ENCODE assay signal across 20 cellular contexts in the genomic region with DNA sequence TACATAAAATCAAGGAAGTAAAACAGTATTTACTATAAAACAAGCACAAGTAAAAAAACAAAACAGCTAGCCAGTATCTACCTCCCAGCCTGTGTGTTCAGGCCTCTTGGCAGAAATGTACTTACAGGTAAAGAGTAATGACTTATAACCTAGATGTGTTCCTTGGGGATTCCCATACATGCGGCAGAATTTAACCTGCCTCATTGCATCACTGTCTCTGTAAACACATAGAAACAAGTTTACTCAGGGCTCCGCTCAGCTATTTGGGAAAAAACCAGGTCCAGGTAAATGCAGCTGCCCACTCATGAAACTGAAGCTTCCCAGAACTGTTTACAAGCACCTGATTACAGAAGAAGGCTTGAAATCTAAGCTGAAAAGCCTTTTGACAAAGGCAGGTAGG. TPM values are rescaled to one million over a fixed set of nuclear protein-coding genes. Genes with fewer than 3 reads are reported as not detected.
DNase-seq lines count a peak whose midpoint lies in the region; ATAC-seq and TF ChIP-seq lines count a peak whose summit lies in the region.
"Had no signal": no experiment of that assay in that cellular context is flagged by ENCODE, and none has a peak within 500 bp of the region (broad histone marks: within the 10 kb centered on the region; RNA-seq: fewer than 3 reads in every experiment).

No MANE protein-coding gene starts in this region.

- H4K20me1 ChIP-seq in hepatocyte (ENCODE audit: insufficient read depth, poor library complexity, severe bottlenecking): no peaks in the 10 kb centered on the region

- H3K9me2 ChIP-seq in hepatocyte (replicated peaks; ENCODE audit: insufficient read depth): no peaks in the 10 kb centered on the region

- H3K9me3 ChIP-seq in hepatocyte (ENCODE audit: low read depth) (no peaks in the 10 kb centered on the region), prostate gland (no peaks in the 10 kb centered on the region)

- no peak for TF ChIP-seq POLR2A in prostate gland (IDR thresholded peaks at IDR 0.05)

- H3K4me1 ChIP-seq in hepatocyte (ENCODE audit: insufficient read depth): no peaks in the 10 kb centered on the region
- H3K4me1 ChIP-seq in prostate gland (replicated peaks): no peaks in the 10 kb centered on the region

- H2AFZ ChIP-seq in hepatocyte: peak overlapping the region; percentile 0

- intact Hi-C loops in prostate gland (cut with DNase I) (no loop called here), Right ventricle myocardium inferior (cut with DNase I) (no loop called here)

- WGBS in hepatocyte (ENCODE audit: low lambda C conversion rate, missing lambda C conversion rate): 47% methylated on average over 2 of the region's 2 CpGs
- WGBS in prostate gland: 37% methylated on average over 2 of the region's 2 CpGs

- H3K36me3 ChIP-seq in hepatocyte (replicated peaks; ENCODE audit: insufficient read depth, low read depth) (no peaks in the 10 kb centered on the region), prostate gland (no peaks in the 10 kb centered on the region)
- H3K36me3 ChIP-seq: SJSA1 had no signal

- DNase-seq in HT-29 (ENCODE audit: low spot score): peak; percentile 67
- DNase-seq in hepatocyte (ENCODE audit: low spot score): peak; percentile 46
- DNase-seq in prostate gland (ENCODE audit: low spot score): peak; percentile 76
- no peak for DNase-seq in OCI-M1 (lab: John Stamatoyannopoulos, UW)
- DNase-seq in Right ventricle myocardium inferior (ENCODE audit: missing footprints): no peak
- DNase-seq: Calu3; CD4-positive, alpha-beta memory T cell; DMS79 treated with DMSO at 0.1 percent for 48 hours; MM.1S; NCI-H1092 treated with DMSO at 0.1 percent for 48 hours; NCI-H1694; NCI-H345; NCI-H526; NK-92 treated with Interleukin-12 subunit alpha and Interleukin-12 subunit beta, amount 100 ng/mL, for 24 hours had no signal

- H3K27me3 ChIP-seq in hepatocyte (no peaks in the 10 kb centered on the region), prostate gland (replicated peaks; ENCODE audit: insufficient read depth) (no peaks in the 10 kb centered on the region)
- H3K27me3 ChIP-seq: SJSA1 had no signal

- H3K27ac ChIP-seq in VCaP (peak overlapping the region; percentile 66), hepatocyte (peak overlapping the region; percentile 56), prostate gland (peak overlapping the region; percentile 17 to 48)
- H3K27ac ChIP-seq: RWPE1, SJSA1 had no signal

- TF ChIP-seq CTCF in VCaP (conservative IDR thresholded peaks at IDR 0.05) (no peak), hepatocyte (IDR thresholded peaks at IDR 0.05; ENCODE audit: poor library complexity) (no peak), prostate gland (IDR thresholded peaks at IDR 0.05) (no peak)

- H3K4me3 ChIP-seq in hepatocyte (no peak overlapping the region), prostate gland (no peak overlapping the region)
- H3K4me3 ChIP-seq: SJSA1 had no signal

- ATAC-seq in GM18867 (IDR thresholded peaks at IDR 0.05; ENCODE audit: unreplicated experiment) (no peak), Right ventricle myocardium inferior (no peak)

- no peak overlapping the region for H3K4me2 ChIP-seq in hepatocyte

- no peaks in the 10 kb centered on the region for H3K79me2 ChIP-seq in hepatocyte

RNA-seq across cellular contexts. Expression of a gene that starts 50.7 kb away (rescaled TPM):
- total RNA-seq in HT-29 (2014; rRNA removed; shearing (Covaris generic)): 5.4 and 7.7 TPM in 2 replicates
- total RNA-seq in hepatocyte (1.8 and 4.3 TPM in 2 replicates), prostate gland (10 to 100 TPM in 1 of 2 donors, 1 to 10 TPM in 1; 3.3 to 14.5 TPM), Right ventricle myocardium inferior (15.7 TPM)
- 7.7 and 7.9 TPM in 2 replicates for polyA plus RNA-seq in hepatocyte
- total RNA-seq: B cell; Calu3; CD4-positive, alpha-beta memory T cell; OCI-LY7; SJSA1 had no signal
- polyA plus RNA-seq: CD4-positive, alpha-beta memory T cell had no signal

Comparison
In these comparisons a context has a peak if more than half of its experiments do, and no peak if none do; other contexts are left out.
1. DNase-seq: peak in HT-29 (single experiment), hepatocyte (single experiment) and prostate gland (single experiment); none in OCI-M1 (single experiment) and Right ventricle myocardium inferior (single experiment).
2. Peak in every context shown above with its lines, with median percentiles within 50 percentile points of each other: H3K27ac ChIP-seq.